28 cellular contexts compared by ENCODE assay signal in genomic region chr2:240878341-240878936, GRCh38. TPM values are rescaled to one million over a fixed set of nuclear protein-coding genes. Genes with fewer than 3 reads are reported as not detected.
"Had no signal": no experiment of that assay in that cellular context is flagged by ENCODE, and none has a peak within 500 bp of the region (broad histone marks: within the 10 kb centered on the region; RNA-seq: fewer than 3 reads in every experiment).

No MANE protein-coding gene starts in this region.

- H3K27me3 Mint-ChIP-seq: activated naive CD8-positive, alpha-beta T cell treated with anti-CD3 and anti-CD28 coated beads, Interleukin-2, amount 50 U/mL, for 24 hours; activated T-cell treated with anti-CD3 and anti-CD28 coated beads, Interleukin-2, amount 50 U/mL, for 24 hours; central memory CD8-positive, alpha-beta T cell; naive thymus-derived CD8-positive, alpha-beta T cell had no signal

- H3K9me3 Mint-ChIP-seq: activated CD4-positive, alpha-beta memory T cell treated with anti-CD3 and anti-CD28 coated beads, Interleukin-2, amount 10 ng/mL, durations not matched to agents 7 days and 5 days; activated CD4-positive, alpha-beta T cell treated with anti-CD3 and anti-CD28 coated beads, Interleukin-2, amount 10 ng/mL, durations not matched to agents 7 days and 5 days; activated naive CD4-positive, alpha-beta T cell treated with anti-CD3 and anti-CD28 coated beads, Interleukin-2, amount 50 U/mL, for 24 hours; activated naive CD8-positive, alpha-beta T cell treated with anti-CD3 and anti-CD28 coated beads, Interleukin-2, amount 50 U/mL, for 24 hours; activated T-cell treated with anti-CD3 and anti-CD28 coated beads, Interleukin-2, amount 50 U/mL, for 24 hours; central memory CD8-positive, alpha-beta T cell; naive thymus-derived CD8-positive, alpha-beta T cell; neural crest cell; stimulated activated effector memory CD8-positive, alpha-beta T cell treated with anti-CD3 and anti-CD28 coated beads, Interleukin-12 subunit alpha, Interleukin-12 subunit beta, amount 100 ng/mL, for 72 hours had no signal

- H3K27ac Mint-ChIP-seq: activated CD4-positive, alpha-beta memory T cell treated with anti-CD3 and anti-CD28 coated beads, Interleukin-2, amount 10 ng/mL, durations not matched to agents 7 days and 5 days; activated CD4-positive, alpha-beta T cell treated with anti-CD3 and anti-CD28 coated beads, Interleukin-2, amount 10 ng/mL, durations not matched to agents 7 days and 5 days; activated naive CD4-positive, alpha-beta T cell treated with anti-CD3 and anti-CD28 coated beads, Interleukin-2, amount 50 U/mL, for 24 hours; activated naive CD8-positive, alpha-beta T cell treated with anti-CD3 and anti-CD28 coated beads, Interleukin-2, amount 50 U/mL, for 24 hours; activated T-cell treated with anti-CD3 and anti-CD28 coated beads, Interleukin-2, amount 50 U/mL, for 24 hours; stimulated activated effector memory CD8-positive, alpha-beta T cell treated with anti-CD3 and anti-CD28 coated beads, Interleukin-12 subunit alpha, Interleukin-12 subunit beta, amount 100 ng/mL, for 72 hours had no signal

- H3K4me1 Mint-ChIP-seq: activated CD4-positive, alpha-beta memory T cell treated with anti-CD3 and anti-CD28 coated beads, Interleukin-2, amount 10 ng/mL, durations not matched to agents 7 days and 5 days; activated CD4-positive, alpha-beta T cell treated with anti-CD3 and anti-CD28 coated beads, Interleukin-2, amount 10 ng/mL, durations not matched to agents 7 days and 5 days; activated naive CD4-positive, alpha-beta T cell treated with anti-CD3 and anti-CD28 coated beads, Interleukin-2, amount 50 U/mL, for 24 hours; activated naive CD8-positive, alpha-beta T cell treated with anti-CD3 and anti-CD28 coated beads, Interleukin-2, amount 50 U/mL, for 24 hours; central memory CD8-positive, alpha-beta T cell; naive thymus-derived CD8-positive, alpha-beta T cell; neural crest cell; stimulated activated effector memory CD8-positive, alpha-beta T cell treated with anti-CD3 and anti-CD28 coated beads, Interleukin-12 subunit alpha, Interleukin-12 subunit beta, amount 100 ng/mL, for 72 hours had no signal

- H3K36me3 Mint-ChIP-seq: activated naive CD4-positive, alpha-beta T cell treated with anti-CD3 and anti-CD28 coated beads, Interleukin-2, amount 50 U/mL, for 24 hours; naive thymus-derived CD8-positive, alpha-beta T cell; stimulated activated effector memory CD8-positive, alpha-beta T cell treated with anti-CD3 and anti-CD28 coated beads, Interleukin-12 subunit alpha, Interleukin-12 subunit beta, amount 100 ng/mL, for 72 hours had no signal

- H2AFZ ChIP-seq: hepatocyte had no signal

- H3K27ac ChIP-seq: esophagus squamous epithelium, hepatocyte, skin epidermis, suprapubic skin, tibial artery had no signal

- H3K4me3 ChIP-seq: esophagus squamous epithelium, hepatocyte, skin epidermis, suprapubic skin, tibial artery had no signal

- ATAC-seq: left cardiac atrium; naive thymus-derived CD8-positive, alpha-beta T cell; sciatic nerve; stimulated activated effector memory CD8-positive, alpha-beta T cell treated with anti-CD3 and anti-CD28 coated beads, Interleukin-12 subunit alpha, Interleukin-12 subunit beta, amount 100 ng/mL, for 72 hours had no signal

- DNase-seq: activated CD4-positive, alpha-beta memory T cell treated with anti-CD3 and anti-CD28 coated beads, Interleukin-2, amount 10 ng/mL, durations not matched to agents 7 days and 5 days; activated CD4-positive, alpha-beta T cell treated with anti-CD3 and anti-CD28 coated beads for 1 hour; activated CD4-positive, alpha-beta T cell treated with anti-CD3 and anti-CD28 coated beads, Interleukin-2, amount 10 ng/mL, durations not matched to agents 7 days and 5 days; activated CD8-positive, alpha-beta memory T cell treated with anti-CD3 and anti-CD28 coated beads, Interleukin-2, amount 50 U/mL, for 48 hours; activated naive CD8-positive, alpha-beta T cell treated with anti-CD3 and anti-CD28 coated beads, Interleukin-2, amount 50 U/mL, for 24 hours; activated T-cell treated with anti-CD3 and anti-CD28 coated beads, Interleukin-2, amount 50 U/mL, for 24 hours; amygdala; dermis blood vessel endothelial cell; effector CD4-positive, alpha-beta T cell; esophagus squamous epithelium; foreskin melanocyte; left cardiac atrium; mesenchymal stem cell; naive thymus-derived CD8-positive, alpha-beta T cell; occipital lobe; stimulated activated CD4-positive, alpha-beta T cell treated with anti-CD3 and anti-CD28 coated beads, Interleukin-4, amount 100 ng/mL, for 24 hours; T-helper 2 cell; tibial artery had no signal

- H3K4me2 ChIP-seq: hepatocyte had no signal

- H3K27me3 ChIP-seq: esophagus squamous epithelium, hepatocyte, suprapubic skin had no signal

- H3K36me3 ChIP-seq: esophagus squamous epithelium, suprapubic skin, tibial artery had no signal

- H3K4me3 Mint-ChIP-seq: activated CD4-positive, alpha-beta memory T cell treated with anti-CD3 and anti-CD28 coated beads, Interleukin-2, amount 10 ng/mL, durations not matched to agents 7 days and 5 days; activated CD4-positive, alpha-beta T cell treated with anti-CD3 and anti-CD28 coated beads, Interleukin-2, amount 10 ng/mL, durations not matched to agents 7 days and 5 days; activated naive CD4-positive, alpha-beta T cell treated with anti-CD3 and anti-CD28 coated beads, Interleukin-2, amount 50 U/mL, for 24 hours; activated naive CD8-positive, alpha-beta T cell treated with anti-CD3 and anti-CD28 coated beads, Interleukin-2, amount 50 U/mL, for 24 hours; activated T-cell treated with anti-CD3 and anti-CD28 coated beads, Interleukin-2, amount 50 U/mL, for 24 hours; central memory CD8-positive, alpha-beta T cell; naive thymus-derived CD8-positive, alpha-beta T cell; neural crest cell; stimulated activated effector memory CD8-positive, alpha-beta T cell treated with anti-CD3 and anti-CD28 coated beads, Interleukin-12 subunit alpha, Interleukin-12 subunit beta, amount 100 ng/mL, for 72 hours had no signal

- H3K4me1 ChIP-seq: esophagus squamous epithelium, suprapubic skin, tibial artery had no signal

- H3K9me3 ChIP-seq: esophagus squamous epithelium, suprapubic skin, tibial artery had no signal

RNA-seq across cellular contexts. Expression of gene AGXT, which starts 9.8 kb away (rescaled TPM):
- total RNA-seq: activated CD4-positive, alpha-beta memory T cell treated with anti-CD3 and anti-CD28 coated beads, Interleukin-2, amount 10 ng/mL, durations not matched to agents 7 days and 5 days; activated CD4-positive, alpha-beta T cell treated with anti-CD3 and anti-CD28 coated beads, Interleukin-2, amount 10 ng/mL, durations not matched to agents 7 days and 5 days; dermis blood vessel endothelial cell; esophagus squamous epithelium; lower leg skin; naive thymus-derived CD8-positive, alpha-beta T cell; neural crest cell; occipital lobe; sciatic nerve had no signal
- polyA plus RNA-seq: keratinocyte; naive thymus-derived CD8-positive, alpha-beta T cell had no signal

RNA-seq across cellular contexts. Expression of gene MAB21L4, which starts 17.5 kb away (rescaled TPM):
- total RNA-seq: activated CD4-positive, alpha-beta memory T cell treated with anti-CD3 and anti-CD28 coated beads, Interleukin-2, amount 10 ng/mL, durations not matched to agents 7 days and 5 days; activated CD4-positive, alpha-beta T cell treated with anti-CD3 and anti-CD28 coated beads, Interleukin-2, amount 10 ng/mL, durations not matched to agents 7 days and 5 days; dermis blood vessel endothelial cell; left cardiac atrium; naive thymus-derived CD8-positive, alpha-beta T cell; neural crest cell; occipital lobe; sciatic nerve had no signal
- polyA plus RNA-seq: naive thymus-derived CD8-positive, alpha-beta T cell had no signal

RNA-seq across cellular contexts. Expression of gene CROCC2, which starts 27.7 kb away (rescaled TPM):
- total RNA-seq: activated CD4-positive, alpha-beta memory T cell treated with anti-CD3 and anti-CD28 coated beads, Interleukin-2, amount 10 ng/mL, durations not matched to agents 7 days and 5 days; activated CD4-positive, alpha-beta T cell treated with anti-CD3 and anti-CD28 coated beads, Interleukin-2, amount 10 ng/mL, durations not matched to agents 7 days and 5 days; dermis blood vessel endothelial cell; esophagus squamous epithelium; left cardiac atrium; naive thymus-derived CD8-positive, alpha-beta T cell; neural crest cell; suprapubic skin had no signal
- polyA plus RNA-seq: keratinocyte; naive thymus-derived CD8-positive, alpha-beta T cell had no signal

RNA-seq across cellular contexts. Expression of gene KIF1A, which starts 58.4 kb away (rescaled TPM):
- total RNA-seq: dermis blood vessel endothelial cell; naive thymus-derived CD8-positive, alpha-beta T cell had no signal
- polyA plus RNA-seq: keratinocyte had no signal
